ENCODE assay signal across 16 cellular contexts in genomic region chr18:74084184-74084583, GRCh38.
"Had no signal": no experiment of that assay in that cellular context is flagged by ENCODE, and none has a peak within 500 bp of the region (broad histone marks: within the 10 kb centered on the region; RNA-seq: fewer than 3 reads in every experiment).

No MANE protein-coding gene starts in this region.

- H3K9me3 ChIP-seq: colonic mucosa, mucosa of descending colon, testis had no signal

- ATAC-seq: activated T-helper 17 cell treated with anti-CD3 and anti-CD28 coated beads, Interleukin-2, amount 50 U/mL, for 72 hours; heart left ventricle; mucosa of descending colon; natural killer cell treated with Interleukin-12 subunit alpha and Interleukin-12 subunit beta and Interleukin-15 and Interleukin-18, amount 100 ng/mL, for 72 hours; stimulated activated naive CD8-positive, alpha-beta T cell treated with anti-CD3 and anti-CD28 coated beads, Interleukin-15, amount 100 ng/mL, for 72 hours had no signal

- H3K4me3 Mint-ChIP-seq: activated naive CD4-positive, alpha-beta T cell treated with anti-CD3 and anti-CD28 coated beads, Interleukin-2, amount 10 ng/mL, durations not matched to agents 7 days and 5 days; activated T-helper 17 cell treated with anti-CD3 and anti-CD28 coated beads, Interleukin-2, amount 50 U/mL, for 72 hours; natural killer cell treated with Interleukin-12 subunit alpha and Interleukin-12 subunit beta and Interleukin-15 and Interleukin-18, amount 100 ng/mL, for 72 hours; stimulated activated naive CD8-positive, alpha-beta T cell treated with anti-CD3 and anti-CD28 coated beads, Interleukin-15, amount 100 ng/mL, for 72 hours had no signal

- DNase-seq: activated CD4-positive, alpha-beta T cell treated with anti-CD3 and anti-CD28 coated beads for 48 hours; activated naive CD4-positive, alpha-beta T cell treated with anti-CD3 and anti-CD28 coated beads, Interleukin-2, amount 10 ng/mL, durations not matched to agents 7 days and 5 days; activated T-cell treated with anti-CD3 and anti-CD28 coated beads for 4 hours; caudate nucleus; colonic mucosa; foreskin melanocyte; heart left ventricle; mucosa of descending colon; stimulated activated CD4-positive, alpha-beta T cell treated with anti-CD3 and anti-CD28 coated beads, Interleukin-2, amount 100 ng/mL, for 48 hours; stimulated activated naive CD8-positive, alpha-beta T cell treated with anti-CD3 and anti-CD28 coated beads, Interleukin-15, amount 100 ng/mL, for 72 hours; T1000; testis had no signal

- H3K27me3 Mint-ChIP-seq: activated naive CD4-positive, alpha-beta T cell treated with anti-CD3 and anti-CD28 coated beads, Interleukin-2, amount 10 ng/mL, durations not matched to agents 7 days and 5 days; activated T-helper 17 cell treated with anti-CD3 and anti-CD28 coated beads, Interleukin-2, amount 50 U/mL, for 72 hours; stimulated activated naive CD8-positive, alpha-beta T cell treated with anti-CD3 and anti-CD28 coated beads, Interleukin-15, amount 100 ng/mL, for 72 hours had no signal

- H3K4me3 ChIP-seq: colonic mucosa, heart left ventricle, mucosa of descending colon, testis had no signal

- H3K27me3 ChIP-seq: colonic mucosa, heart left ventricle, testis had no signal

- H3K36me3 Mint-ChIP-seq: activated naive CD4-positive, alpha-beta T cell treated with anti-CD3 and anti-CD28 coated beads, Interleukin-2, amount 10 ng/mL, durations not matched to agents 7 days and 5 days; natural killer cell treated with Interleukin-12 subunit alpha and Interleukin-12 subunit beta and Interleukin-15 and Interleukin-18, amount 100 ng/mL, for 72 hours had no signal

- FAIRE-seq: endothelial cell of umbilical vein, islet of Langerhans had no signal

- H3K9me3 Mint-ChIP-seq: activated naive CD4-positive, alpha-beta T cell treated with anti-CD3 and anti-CD28 coated beads, Interleukin-2, amount 10 ng/mL, durations not matched to agents 7 days and 5 days; activated T-helper 17 cell treated with anti-CD3 and anti-CD28 coated beads, Interleukin-2, amount 50 U/mL, for 72 hours had no signal

- H3K4me1 Mint-ChIP-seq: activated T-helper 17 cell treated with anti-CD3 and anti-CD28 coated beads, Interleukin-2, amount 50 U/mL, for 72 hours had no signal

- H3K27ac Mint-ChIP-seq: activated naive CD4-positive, alpha-beta T cell treated with anti-CD3 and anti-CD28 coated beads, Interleukin-2, amount 10 ng/mL, durations not matched to agents 7 days and 5 days; activated T-helper 17 cell treated with anti-CD3 and anti-CD28 coated beads, Interleukin-2, amount 50 U/mL, for 72 hours; natural killer cell treated with Interleukin-12 subunit alpha and Interleukin-12 subunit beta and Interleukin-15 and Interleukin-18, amount 100 ng/mL, for 72 hours had no signal

- H3K27ac ChIP-seq: colonic mucosa, heart left ventricle, testis had no signal

- H3K36me3 ChIP-seq: colonic mucosa, heart left ventricle had no signal

- H3K4me1 ChIP-seq: colonic mucosa, testis had no signal
